ENCODE assay signal across 1 cellular context in the genomic region with DNA sequence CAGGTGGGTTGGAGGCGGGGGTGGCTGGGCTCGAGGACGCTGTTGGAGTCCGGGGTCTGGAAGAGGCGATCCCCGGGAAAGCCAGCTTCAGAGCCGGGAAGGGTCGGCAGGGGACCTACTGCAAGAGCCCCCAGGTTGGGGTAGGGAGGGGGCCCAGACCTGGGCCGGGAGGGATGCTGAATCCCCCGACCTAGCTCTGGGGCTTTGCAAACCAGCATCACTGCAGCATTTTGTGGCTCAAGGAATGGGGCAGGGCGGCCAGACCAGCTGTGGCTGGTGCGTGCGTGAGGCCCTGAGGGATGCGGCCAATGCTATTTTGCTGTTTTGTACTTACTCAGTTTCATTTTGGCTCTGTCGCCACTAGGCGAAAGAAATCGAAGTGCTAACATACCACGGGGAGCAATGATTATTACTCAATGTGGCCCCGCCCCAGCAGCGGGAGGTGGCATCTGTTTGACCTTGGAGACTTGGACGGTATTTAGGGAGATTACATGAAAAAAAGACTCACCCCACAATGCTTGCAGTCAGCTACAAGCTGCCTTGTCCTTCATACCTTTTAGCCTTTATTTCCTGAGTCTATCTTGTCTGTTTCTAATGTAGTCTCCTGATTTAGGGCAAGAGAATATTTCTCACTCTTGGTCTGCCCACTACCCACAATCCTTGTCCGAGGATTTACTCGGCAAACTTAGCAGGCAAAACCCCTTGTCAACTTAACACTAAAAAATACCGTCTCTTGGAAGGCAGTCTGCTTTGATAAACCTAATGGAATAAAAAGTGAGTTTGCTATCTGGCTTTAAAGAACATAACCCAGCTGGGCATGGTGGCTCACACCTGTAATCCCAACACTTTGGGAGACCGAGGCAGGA.
TF ChIP-seq lines count a peak whose summit lies in the region.

No MANE protein-coding gene starts in this region.

TF ChIP-seq in HepG2, 621 proteins besides CTCF, POLR2A, EP300 and RAD21 (continued from another document and continues in another):
- TF ChIP-seq ZNF609 (CRISPR knock-in tag; IDR thresholded peaks at IDR 0.05; ENCODE audit: borderline replicate concordance) (no peak; the same call in 1 of the 2 replicates), HOXD1 (CRISPR knock-in tag; IDR thresholded peaks at IDR 0.05) (no peak), IRX3 (CRISPR knock-in tag; IDR thresholded peaks at IDR 0.05; ENCODE audit: borderline replicate concordance, low read depth) (no peak), AGO2 (optimal IDR thresholded peaks at IDR 0.05; ENCODE audit: low read depth, low read length) (no peak), ERF (CRISPR knock-in tag; IDR thresholded peaks at IDR 0.05) (no peak), CENPT (CRISPR knock-in tag; IDR thresholded peaks at IDR 0.05; ENCODE audit: low read depth) (no peak), ZFP41 (CRISPR knock-in tag; IDR thresholded peaks at IDR 0.05; ENCODE audit: borderline replicate concordance) (no peak), ATM (IDR thresholded peaks at IDR 0.05; ENCODE audit: borderline replicate concordance) (no peak), RFXANK (CRISPR knock-in tag; IDR thresholded peaks at IDR 0.05) (no peak), CHCHD3 (CRISPR knock-in tag; IDR thresholded peaks at IDR 0.05) (no peak), MIER3 (CRISPR knock-in tag; IDR thresholded peaks at IDR 0.05; ENCODE audit: borderline replicate concordance) (no peak), CREM (IDR thresholded peaks at IDR 0.05) (no peak), CREM (CRISPR knock-in tag; IDR thresholded peaks at IDR 0.05) (no peak), KAT2B (IDR thresholded peaks at IDR 0.05; ENCODE audit: borderline replicate concordance, low read depth, low read length) (no peak), DR1 (CRISPR knock-in tag; IDR thresholded peaks at IDR 0.05) (no peak), MED1 (CRISPR knock-in tag; IDR thresholded peaks at IDR 0.05) (0 out of 2 replicates have a peak, but pooled peaks have one; percentile 21), ZNF431 (CRISPR knock-in tag; IDR thresholded peaks at IDR 0.05; ENCODE audit: borderline replicate concordance, low read depth) (no peak), HMGXB4 (CRISPR knock-in tag; IDR thresholded peaks at IDR 0.05; ENCODE audit: borderline replicate concordance in 1 of 2, low read depth in 1 of 2) (peak; percentile 4 to 30; a peak in 1 of 4 replicates), NR3C1 (CRISPR knock-in tag; IDR thresholded peaks at IDR 0.05) (no peak), CREB1 (IDR thresholded peaks at IDR 0.05) (no peak), CREB1 (CRISPR knock-in tag; IDR thresholded peaks at IDR 0.05) (no peak; the same call in 1 of the 2 replicates), ARHGAP35 (CRISPR knock-in tag; IDR thresholded peaks at IDR 0.05; ENCODE audit: borderline replicate concordance) (no peak), CERS6 (CRISPR knock-in tag; IDR thresholded peaks at IDR 0.05) (no peak), ZNF703 (CRISPR knock-in tag; IDR thresholded peaks at IDR 0.05; ENCODE audit: borderline replicate concordance) (0 out of 2 replicates have a peak, but pooled peaks have one; percentile 7), ZNF614 (CRISPR knock-in tag; IDR thresholded peaks at IDR 0.05; ENCODE audit: borderline replicate concordance) (no peak), MBD4 (IDR thresholded peaks at IDR 0.05; ENCODE audit: borderline replicate concordance, low read length) (no peak), KDM4B (CRISPR knock-in tag; IDR thresholded peaks at IDR 0.05) (no peak), MATR3 (CRISPR knock-in tag; IDR thresholded peaks at IDR 0.05) (no peak)
- TF ChIP-seq, protein P1, sequence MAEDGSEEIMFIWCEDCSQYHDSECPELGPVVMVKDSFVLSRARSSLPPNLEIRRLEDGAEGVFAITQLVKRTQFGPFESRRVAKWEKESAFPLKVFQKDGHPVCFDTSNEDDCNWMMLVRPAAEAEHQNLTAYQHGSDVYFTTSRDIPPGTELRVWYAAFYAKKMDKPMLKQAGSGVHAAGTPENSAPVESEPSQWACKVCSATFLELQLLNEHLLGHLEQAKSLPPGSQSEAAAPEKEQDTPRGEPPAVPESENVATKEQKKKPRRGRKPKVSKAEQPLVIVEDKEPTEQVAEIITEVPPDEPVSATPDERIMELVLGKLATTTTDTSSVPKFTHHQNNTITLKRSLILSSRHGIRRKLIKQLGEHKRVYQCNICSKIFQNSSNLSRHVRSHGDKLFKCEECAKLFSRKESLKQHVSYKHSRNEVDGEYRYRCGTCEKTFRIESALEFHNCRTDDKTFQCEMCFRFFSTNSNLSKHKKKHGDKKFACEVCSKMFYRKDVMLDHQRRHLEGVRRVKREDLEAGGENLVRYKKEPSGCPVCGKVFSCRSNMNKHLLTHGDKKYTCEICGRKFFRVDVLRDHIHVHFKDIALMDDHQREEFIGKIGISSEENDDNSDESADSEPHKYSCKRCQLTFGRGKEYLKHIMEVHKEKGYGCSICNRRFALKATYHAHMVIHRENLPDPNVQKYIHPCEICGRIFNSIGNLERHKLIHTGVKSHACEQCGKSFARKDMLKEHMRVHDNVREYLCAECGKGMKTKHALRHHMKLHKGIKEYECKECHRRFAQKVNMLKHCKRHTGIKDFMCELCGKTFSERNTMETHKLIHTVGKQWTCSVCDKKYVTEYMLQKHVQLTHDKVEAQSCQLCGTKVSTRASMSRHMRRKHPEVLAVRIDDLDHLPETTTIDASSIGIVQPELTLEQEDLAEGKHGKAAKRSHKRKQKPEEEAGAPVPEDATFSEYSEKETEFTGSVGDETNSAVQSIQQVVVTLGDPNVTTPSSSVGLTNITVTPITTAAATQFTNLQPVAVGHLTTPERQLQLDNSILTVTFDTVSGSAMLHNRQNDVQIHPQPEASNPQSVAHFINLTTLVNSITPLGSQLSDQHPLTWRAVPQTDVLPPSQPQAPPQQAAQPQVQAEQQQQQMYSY (CRISPR knock-in tag; IDR thresholded peaks at IDR 0.05) = no peak
- TF ChIP-seq, protein P2, sequence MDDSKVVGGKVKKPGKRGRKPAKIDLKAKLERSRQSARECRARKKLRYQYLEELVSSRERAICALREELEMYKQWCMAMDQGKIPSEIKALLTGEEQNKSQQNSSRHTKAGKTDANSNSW (CRISPR knock-in tag; IDR thresholded peaks at IDR 0.05; ENCODE audit: borderline replicate concordance) = 0 out of 2 replicates have a peak, but pooled peaks have one; percentile 33
- TF ChIP-seq, protein P3, sequence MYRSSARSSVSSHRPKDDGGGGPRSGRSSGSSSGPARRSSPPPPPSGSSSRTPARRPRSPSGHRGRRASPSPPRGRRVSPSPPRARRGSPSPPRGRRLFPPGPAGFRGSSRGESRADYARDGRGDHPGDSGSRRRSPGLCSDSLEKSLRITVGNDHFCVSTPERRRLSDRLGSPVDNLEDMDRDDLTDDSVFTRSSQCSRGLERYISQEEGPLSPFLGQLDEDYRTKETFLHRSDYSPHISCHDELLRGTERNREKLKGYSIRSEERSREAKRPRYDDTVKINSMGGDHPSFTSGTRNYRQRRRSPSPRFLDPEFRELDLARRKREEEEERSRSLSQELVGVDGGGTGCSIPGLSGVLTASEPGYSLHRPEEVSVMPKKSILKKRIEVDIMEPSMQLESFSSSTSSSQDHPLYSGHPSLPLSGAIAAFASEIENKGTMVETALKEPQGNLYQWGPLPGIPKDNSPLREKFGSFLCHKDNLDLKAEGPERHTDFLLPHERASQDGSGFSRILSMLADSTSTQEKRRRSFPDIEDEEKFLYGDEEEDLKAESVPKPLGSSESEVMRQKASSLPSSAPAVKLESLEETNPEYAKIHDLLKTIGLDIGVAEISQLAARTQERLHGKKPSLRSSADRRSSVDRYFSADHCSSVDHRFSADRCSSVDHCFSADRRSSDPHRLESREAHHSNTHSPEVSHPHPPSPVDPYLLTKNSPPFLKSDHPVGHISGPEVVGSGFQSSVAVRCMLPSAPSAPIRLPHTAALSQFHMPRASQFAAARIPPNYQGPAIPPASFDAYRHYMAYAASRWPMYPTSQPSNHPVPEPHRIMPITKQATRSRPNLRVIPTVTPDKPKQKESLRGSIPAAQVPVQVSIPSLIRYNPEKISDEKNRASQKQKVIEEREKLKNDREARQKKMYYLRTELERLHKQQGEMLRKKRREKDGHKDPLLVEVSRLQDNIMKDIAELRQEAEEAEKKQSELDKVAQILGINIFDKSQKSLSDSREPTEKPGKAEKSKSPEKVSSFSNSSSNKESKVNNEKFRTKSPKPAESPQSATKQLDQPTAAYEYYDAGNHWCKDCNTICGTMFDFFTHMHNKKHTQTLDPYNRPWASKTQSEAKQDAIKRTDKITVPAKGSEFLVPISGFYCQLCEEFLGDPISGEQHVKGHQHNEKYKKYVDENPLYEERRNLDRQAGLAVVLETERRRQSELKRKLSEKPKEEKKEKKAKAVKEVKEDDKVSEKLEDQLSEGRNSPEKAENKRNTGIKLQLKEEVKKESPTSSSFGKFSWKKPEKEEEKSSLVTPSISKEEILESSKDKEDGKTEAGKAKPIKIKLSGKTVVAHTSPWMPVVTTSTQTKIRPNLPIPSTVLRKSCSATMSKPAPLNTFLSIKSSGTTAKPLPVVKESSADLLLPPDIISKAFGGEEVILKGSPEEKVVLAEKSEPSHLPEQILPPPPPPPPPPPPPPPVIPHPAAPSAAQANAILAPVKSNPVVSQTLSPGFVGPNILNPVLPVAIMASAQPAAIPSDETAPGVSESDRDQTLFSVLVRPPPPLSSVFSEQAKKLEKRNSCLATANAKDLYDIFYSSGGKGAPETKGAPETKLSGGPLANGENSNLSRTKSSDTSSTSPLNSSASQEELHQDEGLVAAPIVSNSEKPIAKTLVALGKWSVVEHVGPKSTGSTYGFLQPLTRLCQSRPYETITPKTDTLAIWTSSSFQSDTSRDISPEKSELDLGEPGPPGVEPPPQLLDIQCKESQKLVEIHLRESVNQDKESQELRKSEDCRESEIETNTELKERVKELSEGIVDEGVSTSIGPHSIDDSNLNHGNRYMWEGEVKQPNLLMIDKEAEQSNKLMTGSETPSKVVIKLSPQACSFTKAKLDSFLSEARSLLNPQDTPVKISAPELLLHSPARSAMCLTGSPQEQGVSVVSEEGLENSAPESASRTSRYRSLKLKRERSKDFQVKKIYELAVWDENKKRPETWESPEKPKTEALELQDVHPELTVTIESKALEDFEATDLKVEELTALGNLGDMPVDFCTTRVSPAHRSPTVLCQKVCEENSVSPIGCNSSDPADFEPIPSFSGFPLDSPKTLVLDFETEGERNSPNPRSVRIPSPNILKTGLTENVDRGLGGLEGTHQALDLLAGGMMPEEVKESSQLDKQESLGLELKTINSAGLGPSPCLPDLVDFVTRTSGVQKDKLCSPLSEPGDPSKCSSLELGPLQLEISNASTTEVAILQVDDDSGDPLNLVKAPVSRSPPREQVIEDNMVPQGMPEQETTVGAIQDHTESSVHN (CRISPR knock-in tag; IDR thresholded peaks at IDR 0.05) = no peak
- TF ChIP-seq, protein P4, sequence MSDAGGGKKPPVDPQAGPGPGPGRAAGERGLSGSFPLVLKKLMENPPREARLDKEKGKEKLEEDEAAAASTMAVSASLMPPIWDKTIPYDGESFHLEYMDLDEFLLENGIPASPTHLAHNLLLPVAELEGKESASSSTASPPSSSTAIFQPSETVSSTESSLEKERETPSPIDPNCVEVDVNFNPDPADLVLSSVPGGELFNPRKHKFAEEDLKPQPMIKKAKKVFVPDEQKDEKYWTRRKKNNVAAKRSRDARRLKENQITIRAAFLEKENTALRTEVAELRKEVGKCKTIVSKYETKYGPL (CRISPR knock-in tag; IDR thresholded peaks at IDR 0.05) = no peak
- TF ChIP-seq, protein P5, sequence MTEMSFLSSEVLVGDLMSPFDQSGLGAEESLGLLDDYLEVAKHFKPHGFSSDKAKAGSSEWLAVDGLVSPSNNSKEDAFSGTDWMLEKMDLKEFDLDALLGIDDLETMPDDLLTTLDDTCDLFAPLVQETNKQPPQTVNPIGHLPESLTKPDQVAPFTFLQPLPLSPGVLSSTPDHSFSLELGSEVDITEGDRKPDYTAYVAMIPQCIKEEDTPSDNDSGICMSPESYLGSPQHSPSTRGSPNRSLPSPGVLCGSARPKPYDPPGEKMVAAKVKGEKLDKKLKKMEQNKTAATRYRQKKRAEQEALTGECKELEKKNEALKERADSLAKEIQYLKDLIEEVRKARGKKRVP (CRISPR knock-in tag; IDR thresholded peaks at IDR 0.05) = no peak
